Comparison of ENCODE assay signal across 15 cellular contexts in the genomic region with DNA sequence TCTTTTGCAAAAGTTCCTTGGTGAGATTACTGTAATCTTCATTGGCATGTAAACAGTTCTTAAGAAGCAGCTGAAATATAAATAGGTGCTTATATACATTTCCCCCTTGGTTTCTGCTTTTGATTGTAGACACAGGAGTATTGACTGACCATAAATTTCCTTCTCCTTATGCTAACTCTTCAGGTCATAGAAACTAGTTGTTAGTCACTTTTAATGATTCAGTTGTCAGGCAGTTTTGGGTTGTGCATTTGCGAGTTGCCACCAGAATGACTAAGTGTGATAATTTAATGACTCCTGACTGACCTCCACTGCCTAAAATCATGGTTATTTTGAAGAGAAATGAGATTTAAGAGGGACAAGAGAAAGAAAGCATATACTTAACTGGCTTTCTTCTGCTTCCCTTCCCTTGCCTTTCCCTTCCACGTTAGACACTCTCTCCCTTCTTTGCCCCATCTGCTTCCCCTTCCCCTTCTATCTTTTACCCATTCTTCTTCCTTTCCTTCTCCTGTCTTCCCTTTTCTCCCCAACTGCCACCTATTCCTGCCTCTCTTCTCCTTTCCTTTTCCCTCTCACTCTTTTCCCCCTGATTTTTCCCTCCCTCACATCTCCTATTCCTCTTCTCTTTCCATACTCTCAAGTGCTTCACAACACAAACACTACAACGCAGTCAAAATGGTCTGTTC. TPM values are rescaled to one million over a fixed set of nuclear protein-coding genes. Genes with fewer than 3 reads are reported as not detected.
DNase-seq lines count a peak whose midpoint lies in the region; FAIRE-seq and TF ChIP-seq lines count a peak whose summit lies in the region.
"Had no signal": no experiment of that assay in that cellular context is flagged by ENCODE, and none has a peak within 500 bp of the region (broad histone marks: within the 10 kb centered on the region; RNA-seq: fewer than 3 reads in every experiment).

No MANE protein-coding gene starts in this region.

- H3K4me1 ChIP-seq in trophoblast cell (ENCODE audit: control insufficient read depth in 1 of 2, insufficient read depth in 2 of 2, low read length in 2 of 2), result no peaks in the 10 kb centered on the region
- H3K4me1 ChIP-seq: testis had no signal

- in situ Hi-C loops in brain microvascular endothelial cell (cut with HindIII; ENCODE audit: low pct_ligation_motif_present, low sequenced_read_pairs), result no loop called here

- H2AFZ ChIP-seq in trophoblast cell (ENCODE audit: insufficient read depth, low read length, poor library complexity), result no peak overlapping the region

- H3K4me3 ChIP-seq in brain microvascular endothelial cell (ENCODE audit: low read depth, low read length) (no peak overlapping the region), trophoblast cell (ENCODE audit: low read depth, low read length) (no peak overlapping the region)
- H3K4me3 ChIP-seq: cardiac muscle cell, testis had no signal

- no peak overlapping the region for H4K12ac ChIP-seq in trophoblast cell (ENCODE audit: low read depth, low read length)

- no peak overlapping the region for H3K23ac ChIP-seq in trophoblast cell (ENCODE audit: low read length)

- DNase-seq in CD14-positive monocyte (ENCODE audit: low spot score) (no peak), H54 (ENCODE audit: insufficient read length, low spot score) (peak; percentile 18), glomerular visceral epithelial cell (ENCODE audit: extremely low spot score) (peak; percentile 40), brain microvascular endothelial cell (no peak), islet precursor cell (no peak), trophoblast cell (no peak), HuH-7 (ENCODE audit: low spot score) (no peak)
- DNase-seq in activated T-helper 2 cell treated with anti-CD3 and anti-CD28 coated beads, Interferon-gamma antibody, Interleukin-2, Interleukin-4, amounts not matched to agents 10 μg/mL and 5 μg/mL and 100 μg/mL, durations not matched to agents 14 hours and 24 hours and 36 hours (ENCODE audit: low spot score), result no peak
- DNase-seq: activated CD8-positive, alpha-beta memory T cell treated with anti-CD3 and anti-CD28 coated beads, Interleukin-2, amount 50 U/mL, for 48 hours; CD4-positive, alpha-beta memory T cell; right cardiac atrium; testis had no signal

- H4K8ac ChIP-seq in trophoblast cell (ENCODE audit: low read depth, low read length), result no peak overlapping the region

- TF ChIP-seq CTCF in CD14-positive monocyte (IDR thresholded peaks at IDR 0.05) (no peak), brain microvascular endothelial cell (IDR thresholded peaks at IDR 0.05; ENCODE audit: low read depth, low read length, missing control alignments) (no peak)

- no peak overlapping the region for H3K14ac ChIP-seq in trophoblast cell (ENCODE audit: low read length)

- H3K79me2 ChIP-seq in trophoblast cell (ENCODE audit: control insufficient read depth, insufficient read depth, low read length, poor library complexity), result no peaks in the 10 kb centered on the region

- intact Hi-C loops in CD14-positive monocyte (cut with micrococcal nuclease), result no loop called here
- intact Hi-C loops in activated T-helper 2 cell treated with anti-CD3 and anti-CD28 coated beads, Interferon-gamma antibody, Interleukin-2, Interleukin-4, amounts not matched to agents 10 μg/mL and 5 μg/mL and 100 μg/mL, durations not matched to agents 14 hours and 24 hours and 36 hours (cut with micrococcal nuclease), result loop anchor here (1.0 kb wide), 1 partner anchor 38 kb away; no protein-coding TSS in a partner anchor

- no peaks in the 10 kb centered on the region for H3K27me3 Mint-ChIP-seq in CD14-positive monocyte (ENCODE audit: low read depth in 3 of 3)
- no peaks in the 10 kb centered on the region for H3K27me3 Mint-ChIP-seq in activated T-helper 2 cell treated with anti-CD3 and anti-CD28 coated beads, Interferon-gamma antibody, Interleukin-2, Interleukin-4, amounts not matched to agents 10 μg/mL and 5 μg/mL and 100 μg/mL, durations not matched to agents 14 hours and 24 hours and 36 hours (ENCODE audit: low read depth)
- H3K27me3 Mint-ChIP-seq: CD4-positive, alpha-beta memory T cell had no signal

- no CpG with 5 or more reads among the region's 3 CpGs for WGBS in trophoblast cell (ENCODE audit: extremely low coverage, insufficient coverage, insufficient read length)

- no peaks in the 10 kb centered on the region for H3K4me1 Mint-ChIP-seq in CD14-positive monocyte
- peaks cover 31% of the 10 kb centered on the region for H3K4me1 Mint-ChIP-seq in activated T-helper 2 cell treated with anti-CD3 and anti-CD28 coated beads, Interferon-gamma antibody, Interleukin-2, Interleukin-4, amounts not matched to agents 10 μg/mL and 5 μg/mL and 100 μg/mL, durations not matched to agents 14 hours and 24 hours and 36 hours (ENCODE audit: low read depth)

- no peak overlapping the region for H3K4me2 ChIP-seq in trophoblast cell (ENCODE audit: low read length)

- H3K4me3 Mint-ChIP-seq in CD14-positive monocyte, result no peak overlapping the region
- H3K4me3 Mint-ChIP-seq in activated T-helper 2 cell treated with anti-CD3 and anti-CD28 coated beads, Interferon-gamma antibody, Interleukin-2, Interleukin-4, amounts not matched to agents 10 μg/mL and 5 μg/mL and 100 μg/mL, durations not matched to agents 14 hours and 24 hours and 36 hours (ENCODE audit: low read depth), result peak overlapping the region; percentile 28

- H2BK12ac ChIP-seq in trophoblast cell (ENCODE audit: low read length), result no peak overlapping the region

- H2AK5ac ChIP-seq in trophoblast cell (ENCODE audit: low read length), result no peak overlapping the region

- H3K9ac ChIP-seq in trophoblast cell (ENCODE audit: low read length), result no peak overlapping the region

- peaks cover 54% of the 10 kb centered on the region for H3K36me3 ChIP-seq in brain microvascular endothelial cell (replicated peaks)
- H3K36me3 ChIP-seq in trophoblast cell (ENCODE audit: control insufficient read depth in 1 of 2, insufficient read depth in 2 of 2, low read length in 2 of 2), result peaks cover 19 to 28% of the 10 kb centered on the region in 2 experiments

- H3K9me3 Mint-ChIP-seq in CD14-positive monocyte, result no peaks in the 10 kb centered on the region
- H3K9me3 Mint-ChIP-seq in activated T-helper 2 cell treated with anti-CD3 and anti-CD28 coated beads, Interferon-gamma antibody, Interleukin-2, Interleukin-4, amounts not matched to agents 10 μg/mL and 5 μg/mL and 100 μg/mL, durations not matched to agents 14 hours and 24 hours and 36 hours, result no peaks in the 10 kb centered on the region
- H3K9me3 Mint-ChIP-seq: CD4-positive, alpha-beta memory T cell had no signal

- peaks cover 71 to 79% of the 10 kb centered on the region in 2 donors for H3K36me3 Mint-ChIP-seq in CD14-positive monocyte
- H3K36me3 Mint-ChIP-seq in activated T-helper 2 cell treated with anti-CD3 and anti-CD28 coated beads, Interferon-gamma antibody, Interleukin-2, Interleukin-4, amounts not matched to agents 10 μg/mL and 5 μg/mL and 100 μg/mL, durations not matched to agents 14 hours and 24 hours and 36 hours (ENCODE audit: low read depth), result peaks cover 64% of the 10 kb centered on the region

- H3K27ac Mint-ChIP-seq in CD14-positive monocyte, result peak overlapping the region in 4 of 7 donors; percentile 3 to 85 (median 12)
- peak overlapping the region; percentile 95 for H3K27ac Mint-ChIP-seq in activated T-helper 2 cell treated with anti-CD3 and anti-CD28 coated beads, Interferon-gamma antibody, Interleukin-2, Interleukin-4, amounts not matched to agents 10 μg/mL and 5 μg/mL and 100 μg/mL, durations not matched to agents 14 hours and 24 hours and 36 hours

- H4K91ac ChIP-seq in trophoblast cell (ENCODE audit: low read depth, low read length), result no peak overlapping the region

- H3K9me3 ChIP-seq in trophoblast cell (ENCODE audit: insufficient read depth, low read depth, low read length), result no peaks in the 10 kb centered on the region
- H3K9me3 ChIP-seq: testis had no signal

- no peak for TF ChIP-seq POLR2A in H54 (IDR thresholded peaks at IDR 0.05; ENCODE audit: low read depth, low read length)

- H3K4ac ChIP-seq in trophoblast cell (ENCODE audit: low read depth, low read length), result no peak overlapping the region

- H3K27ac ChIP-seq in brain microvascular endothelial cell (no peak overlapping the region), trophoblast cell (ENCODE audit: low read depth, low read length) (no peak overlapping the region)
- H3K27ac ChIP-seq: cardiac muscle cell, testis had no signal

- FAIRE-seq in H54 (lab: Jason Lieb, UNC), result peak; percentile 43

- no peaks in the 10 kb centered on the region for H3K79me1 ChIP-seq in trophoblast cell (ENCODE audit: low read length)

- H2BK120ac ChIP-seq in trophoblast cell (ENCODE audit: insufficient read depth, low read length, poor library complexity), result no peak overlapping the region

- H3K18ac ChIP-seq in trophoblast cell (ENCODE audit: low read length), result no peak overlapping the region

- H2BK5ac ChIP-seq in trophoblast cell (ENCODE audit: low read depth, low read length, poor library complexity), result no peak overlapping the region

- H3K27me3 ChIP-seq in brain microvascular endothelial cell (replicated peaks) (no peaks in the 10 kb centered on the region), trophoblast cell (ENCODE audit: insufficient read depth, low read length) (no peaks in the 10 kb centered on the region)
- H3K27me3 ChIP-seq: cardiac muscle cell, testis had no signal

RNA-seq across cellular contexts. Expression of a gene that starts 12.3 kb away (rescaled TPM):
- 10 to 100 TPM; 36.0 to 45.6 TPM for polyA plus RNA-seq in CD14-positive monocyte
- total RNA-seq in activated T-helper 2 cell treated with anti-CD3 and anti-CD28 coated beads, Interferon-gamma antibody, Interleukin-2, Interleukin-4, amounts not matched to agents 10 μg/mL and 5 μg/mL and 100 μg/mL, durations not matched to agents 14 hours and 24 hours and 36 hours, result 48.2 TPM in 2 replicates
- polyA plus RNA-seq in trophoblast cell (2013), result 36.9 and 39.4 TPM in 2 replicates

RNA-seq across cellular contexts. Expression of a gene that starts 22.6 kb away (rescaled TPM):
- polyA plus RNA-seq in CD14-positive monocyte, result not detected
- not detected in 2 replicates for total RNA-seq in activated T-helper 2 cell treated with anti-CD3 and anti-CD28 coated beads, Interferon-gamma antibody, Interleukin-2, Interleukin-4, amounts not matched to agents 10 μg/mL and 5 μg/mL and 100 μg/mL, durations not matched to agents 14 hours and 24 hours and 36 hours
- 0.33 and 0.35 TPM in 2 replicates for polyA plus RNA-seq in trophoblast cell (2013)
- total RNA-seq: cardiac muscle cell, myocyte, OCI-LY7, right cardiac atrium had no signal
- polyA plus RNA-seq: cardiac muscle cell; CD4-positive, alpha-beta memory T cell; right cardiac atrium had no signal

RNA-seq across cellular contexts. Expression of a gene that starts 46.8 kb away (rescaled TPM):
- 1 to 10 TPM; 2.0 to 2.6 TPM for polyA plus RNA-seq in CD14-positive monocyte
- 18.7 and 18.9 TPM in 2 replicates for total RNA-seq in activated T-helper 2 cell treated with anti-CD3 and anti-CD28 coated beads, Interferon-gamma antibody, Interleukin-2, Interleukin-4, amounts not matched to agents 10 μg/mL and 5 μg/mL and 100 μg/mL, durations not matched to agents 14 hours and 24 hours and 36 hours
- 18.1 and 20.5 TPM in 2 replicates for polyA plus RNA-seq in trophoblast cell (2013)

Comparison
In these comparisons a context has a peak if more than half of its experiments do, and no peak if none do; other contexts are left out.
1. DNase-seq: peak in H54 (single experiment) and glomerular visceral epithelial cell (single experiment); none in CD14-positive monocyte (single experiment), activated T-helper 2 cell treated with anti-CD3 and anti-CD28 coated beads, Interferon-gamma antibody, Interleukin-2, Interleukin-4, amounts not matched to agents 10 μg/mL and 5 μg/mL and 100 μg/mL, durations not matched to agents 14 hours and 24 hours and 36 hours (single experiment), brain microvascular endothelial cell (single experiment), islet precursor cell (single experiment), trophoblast cell (0 of 2) and HuH-7 (single experiment).